In genomic region chr9:107033974-107034373, GRCh38 we compare ENCODE assay signal across 22 cellular contexts.
DNase-seq lines count a peak whose midpoint lies in the region; ATAC-seq, FAIRE-seq and TF ChIP-seq lines count a peak whose summit lies in the region.
"Had no signal": no experiment of that assay in that cellular context is flagged by ENCODE, and none has a peak within 500 bp of the region (broad histone marks: within the 10 kb centered on the region; RNA-seq: fewer than 3 reads in every experiment).

No MANE protein-coding gene starts in this region.

- no peak overlapping the region for H3K27ac Mint-ChIP-seq in activated CD4-positive, alpha-beta T cell treated with anti-CD3 and anti-CD28 coated beads, Interleukin-2, amount 10 ng/mL, durations not matched to agents 7 days and 5 days
- H3K27ac Mint-ChIP-seq in activated CD4-positive, alpha-beta T cell treated with anti-CD3 and anti-CD28 coated beads, Interleukin-2, amount 10 ng/mL, durations not matched to agents 24 days and 14 days = no peak overlapping the region
- H3K27ac Mint-ChIP-seq: CD4-positive, alpha-beta T cell; GM23338 had no signal

- peak; percentile 22 for DNase-seq in activated CD4-positive, alpha-beta T cell treated with anti-CD3 and anti-CD28 coated beads, Interleukin-2, amount 10 ng/mL, durations not matched to agents 7 days and 5 days
- DNase-seq in activated CD4-positive, alpha-beta T cell treated with anti-CD3 and anti-CD28 coated beads, Interleukin-2, amount 10 ng/mL, durations not matched to agents 24 days and 14 days = no peak
- DNase-seq in Jurkat, Clone E6-1 (ENCODE audit: low read depth, low spot score) = peak; percentile 89
- DNase-seq in GM12878 (ENCODE audit: low read depth, low spot score) (peak; percentile 50), CD1c-positive myeloid dendritic cell (ENCODE audit: extremely low spot score) (no peak)
- no peak for DNase-seq in activated naive CD4-positive, alpha-beta T cell (lab: John Stamatoyannopoulos, UW)
- DNase-seq: AML-193; Calu3; CD4-positive, alpha-beta T cell; DMS 273 treated with DMSO at 0.1 percent for 48 hours; DMS79; EL; H7; Kasumi-1 had no signal

- H3K9me3 ChIP-seq in GM12878 (replicated peaks; ENCODE audit: control insufficient read depth, insufficient read depth, low read length) = peaks cover 2% of the 10 kb centered on the region; the same call in 2 of the 3 replicates

- no peaks in the 10 kb centered on the region for H3K79me2 ChIP-seq in GM12878 (ENCODE audit: control insufficient read depth, insufficient read depth, low read length)

- POLR2A ChIA-PET in activated CD4-positive, alpha-beta T cell treated with anti-CD3 and anti-CD28 coated beads, Interleukin-2, amount 10 ng/mL, durations not matched to agents 7 days and 5 days (lab: Charles Lee) = no interaction called here
- POLR2A ChIA-PET in GM12878 (lab: Charles Lee) = interaction anchor here (1.1 kb wide), 1 partner anchor 14 kb away, joined by 3 read pairs; no protein-coding TSS in a partner anchor

- H3K36me3 Mint-ChIP-seq in activated CD4-positive, alpha-beta T cell treated with anti-CD3 and anti-CD28 coated beads, Interleukin-2, amount 10 ng/mL, durations not matched to agents 7 days and 5 days (ENCODE audit: low read depth) = no peaks in the 10 kb centered on the region
- no peaks in the 10 kb centered on the region for H3K36me3 Mint-ChIP-seq in activated CD4-positive, alpha-beta T cell treated with anti-CD3 and anti-CD28 coated beads, Interleukin-2, amount 10 ng/mL, durations not matched to agents 24 days and 14 days (ENCODE audit: low read depth)

- no peak for TF ChIP-seq CTCF in GM12878 (IDR thresholded peaks at IDR 0.05 in 2 of 3, conservative IDR thresholded peaks at IDR 0.05 in 1 of 3; ENCODE audit: control insufficient read depth in 2 of 3, extremely low read depth in 1 of 3, insufficient read depth in 1 of 3, low read depth in 3 of 3, low read length in 3 of 3)

- H2AFZ ChIP-seq in GM12878 (ENCODE audit: control insufficient read depth, low read depth, low read length) = no peak overlapping the region

- H3K4me3 ChIP-seq in Jurkat, Clone E6-1 (ENCODE audit: low read length) = no peak overlapping the region
- no peak overlapping the region for H3K4me3 ChIP-seq in GM12878
- H3K4me3 ChIP-seq: BLaER1 treated with 17β-estradiol and CSF1 and Interleukin-3, amounts not matched to agents 10 nM and 100 nM; GM23338; K562 had no signal

- no peak overlapping the region for H3K9ac ChIP-seq in GM12878 (ENCODE audit: control insufficient read depth, insufficient read depth, low read length)
- H3K9ac ChIP-seq: BLaER1 treated with 17β-estradiol and CSF1 and Interleukin-3, amounts not matched to agents 10 nM and 100 nM had no signal

- H3K27me3 Mint-ChIP-seq in activated CD4-positive, alpha-beta T cell treated with anti-CD3 and anti-CD28 coated beads, Interleukin-2, amount 10 ng/mL, durations not matched to agents 7 days and 5 days = peaks cover 9% of the 10 kb centered on the region
- H3K27me3 Mint-ChIP-seq in activated CD4-positive, alpha-beta T cell treated with anti-CD3 and anti-CD28 coated beads, Interleukin-2, amount 10 ng/mL, durations not matched to agents 24 days and 14 days = no peaks in the 10 kb centered on the region
- H3K27me3 Mint-ChIP-seq: CD4-positive, alpha-beta T cell had no signal

- H3K27ac ChIP-seq in GM12878 (ENCODE audit: control insufficient read depth, insufficient read depth) = no peak overlapping the region
- H3K27ac ChIP-seq: 22Rv1; BLaER1 treated with 17β-estradiol and CSF1 and Interleukin-3, amounts not matched to agents 10 nM and 100 nM; HL-60 had no signal

- SMC1A ChIA-PET in GM12878 (lab: Charles Lee; ENCODE audit: uncharacterized antibody, unreplicated experiment) = interaction anchor here (1.0 to 2.4 kb wide), 4 partner anchors 10 to 106 kb away, joined by 4 to 8 read pairs (median 6); no protein-coding TSS in a partner anchor

- peaks cover 5% of the 10 kb centered on the region for H3K9me3 Mint-ChIP-seq in activated CD4-positive, alpha-beta T cell treated with anti-CD3 and anti-CD28 coated beads, Interleukin-2, amount 10 ng/mL, durations not matched to agents 7 days and 5 days
- H3K9me3 Mint-ChIP-seq in activated CD4-positive, alpha-beta T cell treated with anti-CD3 and anti-CD28 coated beads, Interleukin-2, amount 10 ng/mL, durations not matched to agents 24 days and 14 days = peaks cover 11% of the 10 kb centered on the region
- H3K9me3 Mint-ChIP-seq: CD4-positive, alpha-beta T cell had no signal

- no peak for TF ChIP-seq EP300 in GM12878 (IDR thresholded peaks at IDR 0.05; ENCODE audit: borderline replicate concordance in 1 of 2, control insufficient read depth in 1 of 2, low read depth in 2 of 2, low read length in 2 of 2)

- no TSS peak for BruUV-seq in GM12878 (replicated peaks; lab: Mats Ljungman, UMichigan)

- H3K36me3 ChIP-seq in GM12878 (ENCODE audit: control insufficient read depth in 2 of 2, insufficient read depth in 2 of 2, low read length in 1 of 2) = no peaks in the 10 kb centered on the region
- H3K36me3 ChIP-seq: BLaER1 treated with 17β-estradiol and CSF1 and Interleukin-3, amounts not matched to agents 10 nM and 100 nM had no signal

- no peaks in the 10 kb centered on the region for H4K20me1 ChIP-seq in GM12878 (ENCODE audit: control insufficient read depth, insufficient read depth)
- H4K20me1 ChIP-seq: BLaER1 treated with 17β-estradiol and CSF1 and Interleukin-3, amounts not matched to agents 10 nM and 100 nM had no signal

- TF ChIP-seq POLR2A in GM12878 (IDR thresholded peaks at IDR 0.05; ENCODE audit: low read depth, low read length) = no peak

- RAD21 ChIA-PET in GM12878 (lab: Charles Lee; ENCODE audit: unreplicated experiment) = interaction anchor here (1.1 kb wide), 1 partner anchor 55 kb away, joined by 3 read pairs; no protein-coding TSS in a partner anchor

- no peak for TF ChIP-seq RAD21 in GM12878 (IDR thresholded peaks at IDR 0.05; ENCODE audit: insufficient read depth, low read depth, low read length)

- 17% methylated on average over 3 of the region's 3 CpGs for WGBS in GM12878 (ENCODE audit: insufficient coverage, insufficient replicate concordance, low lambda C conversion rate, missing lambda C conversion rate)

- no peaks in the 10 kb centered on the region for H3K4me1 ChIP-seq in GM12878 (ENCODE audit: control insufficient read depth, insufficient read depth, low read length)

- H3K4me3 Mint-ChIP-seq in activated CD4-positive, alpha-beta T cell treated with anti-CD3 and anti-CD28 coated beads, Interleukin-2, amount 10 ng/mL, durations not matched to agents 7 days and 5 days = no peak overlapping the region
- H3K4me3 Mint-ChIP-seq in activated CD4-positive, alpha-beta T cell treated with anti-CD3 and anti-CD28 coated beads, Interleukin-2, amount 10 ng/mL, durations not matched to agents 24 days and 14 days = no peak overlapping the region
- H3K4me3 Mint-ChIP-seq: CD4-positive, alpha-beta T cell; GM23338 had no signal

- no peak for FAIRE-seq in GM12878 (lab: Jason Lieb, UNC)
- FAIRE-seq: G401.6, K562 had no signal

- H3K4me2 ChIP-seq in GM12878 (ENCODE audit: control insufficient read depth, insufficient read depth) = peak overlapping the region; percentile 22; the same call in 1 of the 2 replicates
- H3K4me2 ChIP-seq: GM23338 had no signal

- ATAC-seq in GM19035 (IDR thresholded peaks at IDR 0.05; ENCODE audit: unreplicated experiment) (peak; percentile 58), GM12878 (peak; percentile 67), esophagus mucosa (no peak)
- ATAC-seq: GM23338, K562 had no signal

- in situ Hi-C loops in GM12878 (cut with MboI) = no loop called here

- peaks cover 18% of the 10 kb centered on the region for H3K4me1 Mint-ChIP-seq in activated CD4-positive, alpha-beta T cell treated with anti-CD3 and anti-CD28 coated beads, Interleukin-2, amount 10 ng/mL, durations not matched to agents 7 days and 5 days
- H3K4me1 Mint-ChIP-seq in activated CD4-positive, alpha-beta T cell treated with anti-CD3 and anti-CD28 coated beads, Interleukin-2, amount 10 ng/mL, durations not matched to agents 24 days and 14 days = peaks cover 1% of the 10 kb centered on the region
- H3K4me1 Mint-ChIP-seq: GM23338 had no signal

- CTCF ChIA-PET in activated CD4-positive, alpha-beta T cell treated with anti-CD3 and anti-CD28 coated beads, Interleukin-2, amount 10 ng/mL, durations not matched to agents 7 days and 5 days (lab: Charles Lee) = no interaction called here
- CTCF ChIA-PET in GM12878 (lab: Yijun Ruan, JAX) = interaction anchor here (3.1 kb wide), 1 partner anchor 11 kb away, joined by 15 read pairs; no protein-coding TSS in a partner anchor

- intact Hi-C loops in activated CD4-positive, alpha-beta T cell treated with anti-CD3 and anti-CD28 coated beads, Interleukin-2, amount 10 ng/mL, durations not matched to agents 24 days and 14 days (cut with micrococcal nuclease) = no loop called here
- intact Hi-C loops in GM12878 (cut with micrococcal nuclease; ENCODE audit: unreplicated experiment) = loop anchor here (2.0 to 10.0 kb wide), 2 partner anchors 53 to 251 kb away; partner anchors contain the start of gene RAD23B

- no peaks in the 10 kb centered on the region for H3K27me3 ChIP-seq in GM12878 (replicated peaks in 1 of 2; ENCODE audit: control insufficient read depth in 2 of 2, insufficient read depth in 2 of 2, low read length in 1 of 2)
- H3K27me3 ChIP-seq: BLaER1 treated with 17β-estradiol and CSF1 and Interleukin-3, amounts not matched to agents 10 nM and 100 nM had no signal

TF ChIP-seq in GM12878, 131 proteins besides CTCF, POLR2A, EP300 and RAD21 (continues in another document):
- TF ChIP-seq WRNIP1 (IDR thresholded peaks at IDR 0.05; ENCODE audit: borderline replicate concordance, low read depth, low read length) (no peak), ZSCAN29 (IDR thresholded peaks at IDR 0.05) (no peak), ATF2 (IDR thresholded peaks at IDR 0.05; ENCODE audit: low read length) (no peak), SMC3 (IDR thresholded peaks at IDR 0.05; ENCODE audit: borderline replicate concordance, low read length) (no peak), IKZF1 (conservative IDR thresholded peaks at IDR 0.05) (peak; percentile 26), IKZF2 (IDR thresholded peaks at IDR 0.05) (0 out of 4 replicates have a peak, but pooled peaks of 1 of the 2 experiments have one; percentile 20), KAT2A (conservative IDR thresholded peaks at IDR 0.05; ENCODE audit: control insufficient read depth, low read depth, low read length) (no peak), EGR1 (IDR thresholded peaks at IDR 0.05; ENCODE audit: borderline replicate concordance in 1 of 2, low read depth in 2 of 2, low read length in 2 of 2) (no peak)

Comparison
In these comparisons a context has a peak if more than half of its experiments do, and no peak if none do; other contexts are left out.
1. DNase-seq: peak in activated CD4-positive, alpha-beta T cell treated with anti-CD3 and anti-CD28 coated beads, Interleukin-2, amount 10 ng/mL, durations not matched to agents 7 days and 5 days (single experiment), Jurkat, Clone E6-1 (single experiment) and GM12878 (single experiment); none in activated CD4-positive, alpha-beta T cell treated with anti-CD3 and anti-CD28 coated beads, Interleukin-2, amount 10 ng/mL, durations not matched to agents 24 days and 14 days (single experiment), activated naive CD4-positive, alpha-beta T cell (0 of 4) and CD1c-positive myeloid dendritic cell (single experiment).